In the genomic region with DNA sequence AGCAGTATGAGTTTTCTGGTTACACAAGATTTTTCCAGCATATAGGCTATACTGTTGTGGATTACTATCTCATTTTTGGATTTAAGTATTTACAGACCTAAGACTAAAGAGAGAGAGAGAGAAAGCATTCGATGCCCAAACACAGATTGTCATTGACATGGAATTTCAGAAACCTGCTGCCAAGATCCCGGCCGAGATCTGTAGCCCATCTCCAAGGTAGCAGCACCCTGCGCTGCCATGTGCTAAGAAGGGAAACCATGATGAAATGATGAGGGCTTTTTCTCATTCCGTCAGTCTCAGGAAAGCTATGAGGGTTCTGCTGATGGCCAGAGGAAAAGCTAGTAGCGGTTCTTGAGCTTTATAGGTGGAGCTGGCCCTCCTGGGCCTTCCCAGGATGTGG, we compare ENCODE assay signal across 24 cellular contexts.
DNase-seq lines count a peak whose midpoint lies in the region; ATAC-seq, FAIRE-seq and TF ChIP-seq lines count a peak whose summit lies in the region.
"Had no signal": no experiment of that assay in that cellular context is flagged by ENCODE, and none has a peak within 500 bp of the region (broad histone marks: within the 10 kb centered on the region; RNA-seq: fewer than 3 reads in every experiment).

No MANE protein-coding gene starts in this region.

- H3K4me1 Mint-ChIP-seq in T-helper 17 cell = no peaks in the 10 kb centered on the region
- no peaks in the 10 kb centered on the region for H3K4me1 Mint-ChIP-seq in HFFc6 (ENCODE audit: low read depth)
- H3K4me1 Mint-ChIP-seq: CD14-positive monocyte; CD4-positive, alpha-beta memory T cell; CD4-positive, CD25-positive, alpha-beta regulatory T cell; CD8-positive, alpha-beta memory T cell had no signal

- H3K27me3 ChIP-seq in H1 (replicated peaks in 1 of 4; ENCODE audit: control insufficient read depth in 3 of 4, extremely low read depth in 1 of 4, insufficient read depth in 3 of 4, low read length in 3 of 4) (no peaks in the 10 kb centered on the region), osteoblast (ENCODE audit: insufficient read depth, low read length) (no peaks in the 10 kb centered on the region)
- H3K27me3 ChIP-seq: BE2C had no signal

- peak; percentile 7 for FAIRE-seq in H1 (lab: Jason Lieb, UNC)
- FAIRE-seq: A204.1, G401.6, GM12891 had no signal

- H2BK12ac ChIP-seq in H1 (ENCODE audit: low read depth, low read length) = no peak overlapping the region

- peaks cover 0 to 3% of the 10 kb centered on the region in 2 experiments for H4K20me1 ChIP-seq in H1 (replicated peaks in 1 of 2; ENCODE audit: control insufficient read depth in 1 of 2, insufficient read depth in 2 of 2, low read length in 2 of 2)
- no peaks in the 10 kb centered on the region for H4K20me1 ChIP-seq in osteoblast (ENCODE audit: insufficient read depth, low read length)

- H2BK5ac ChIP-seq in H1 (ENCODE audit: low read depth, low read length) = no peak overlapping the region

- no peak overlapping the region for H3K18ac ChIP-seq in H1 (ENCODE audit: extremely low read depth, low read length)

- no peak overlapping the region for H2AFZ ChIP-seq in H1 (ENCODE audit: low read length)
- H2AFZ ChIP-seq in osteoblast (ENCODE audit: low read length) = no peak overlapping the region

- H3K4me3 Mint-ChIP-seq in T-helper 17 cell (no peak overlapping the region), HFFc6 (no peak overlapping the region)
- H3K4me3 Mint-ChIP-seq: CD14-positive monocyte; CD4-positive, alpha-beta memory T cell; CD4-positive, CD25-positive, alpha-beta regulatory T cell had no signal

- no peak overlapping the region for H3K23ac ChIP-seq in H1 (ENCODE audit: insufficient read length)

- intact Hi-C loops in posterior vena cava (cut with DNase I) = no loop called here

- H3K9me3 ChIP-seq in T-helper 17 cell (ENCODE audit: control insufficient read depth, low read length, poor library complexity, severe bottlenecking) (no peaks in the 10 kb centered on the region), H1 (ENCODE audit: insufficient read depth in 2 of 2, low read depth in 1 of 2, low read length in 1 of 2) (peaks cover 0 to 5% of the 10 kb centered on the region in 2 experiments; a peak in 3 of 4 replicates), osteoblast (ENCODE audit: low read depth, low read length) (no peaks in the 10 kb centered on the region)
- H3K9me3 ChIP-seq: BE2C, BLaER1 had no signal

- H3K36me3 Mint-ChIP-seq in T-helper 17 cell (ENCODE audit: low read depth) (peaks cover 5% of the 10 kb centered on the region), HFFc6 (ENCODE audit: low read depth) (peaks cover 12% of the 10 kb centered on the region)
- H3K36me3 Mint-ChIP-seq: CD14-positive monocyte; CD4-positive, alpha-beta memory T cell; CD4-positive, CD25-positive, alpha-beta regulatory T cell had no signal

- no peak overlapping the region for H3K56ac ChIP-seq in H1 (replicated peaks; ENCODE audit: insufficient read length, low read depth, low read length)

- WGBS in H1 (ENCODE audit: extremely low coverage in 1 of 2, insufficient coverage in 1 of 2, insufficient read length in 1 of 2, insufficient replicate concordance in 2 of 2, low coverage in 1 of 2, low lambda C conversion rate in 2 of 2, missing lambda C conversion rate in 1 of 2), 2 experiments = 97% methylated on average over 6 of the region's 6 CpGs; no CpG with 5 or more reads in 1 of the 2 experiments

- no peak overlapping the region for H2BK15ac ChIP-seq in H1 (ENCODE audit: low read length)

- no peak overlapping the region for H3K9ac ChIP-seq in H1 (replicated peaks in 1 of 4; ENCODE audit: extremely low read depth in 1 of 4, low read depth in 3 of 4, low read length in 3 of 4)
- H3K9ac ChIP-seq: BLaER1 had no signal

- POLR2A ChIA-PET in H1 (lab: Charles Lee; ENCODE audit: partially characterized antibody) = no interaction called here

- H3K4me2 ChIP-seq in H1 (ENCODE audit: insufficient read depth in 1 of 2, low read depth in 2 of 2, low read length in 2 of 2) = no peak overlapping the region
- no peak overlapping the region for H3K4me2 ChIP-seq in osteoblast (ENCODE audit: insufficient read depth, low read length)

- peaks cover 5% of the 10 kb centered on the region; the same call in 1 of the 2 replicates for H3K23me2 ChIP-seq in H1 (ENCODE audit: low read depth, low read length)

- no peak for TF ChIP-seq POLR2A in H1 (IDR thresholded peaks at IDR 0.05; ENCODE audit: control extremely low read depth in 1 of 2, low read depth in 2 of 2, low read length in 2 of 2)

- no peak overlapping the region for H3K4ac ChIP-seq in H1 (replicated peaks; ENCODE audit: insufficient read length, low read depth, low read length)

- H4K5ac ChIP-seq in H1 (ENCODE audit: insufficient read length, low read depth, low read length) = no peak overlapping the region

- H2BK120ac ChIP-seq in H1 (replicated peaks; ENCODE audit: low read depth, low read length) = no peak overlapping the region

- no peak overlapping the region for H3K14ac ChIP-seq in H1 (ENCODE audit: insufficient read length)

- H3K79me2 ChIP-seq in H1 (ENCODE audit: control insufficient read depth in 1 of 2, insufficient read depth in 2 of 2, low read length in 2 of 2) = no peaks in the 10 kb centered on the region
- no peaks in the 10 kb centered on the region for H3K79me2 ChIP-seq in osteoblast (ENCODE audit: insufficient read depth, low read length)

- H3K9me3 Mint-ChIP-seq in HFFc6 = peaks cover 5% of the 10 kb centered on the region; the same call in 1 of the 2 replicates
- H3K9me3 Mint-ChIP-seq: CD8-positive, alpha-beta memory T cell had no signal

- H3K27me3 Mint-ChIP-seq in T-helper 17 cell (peaks cover 27% of the 10 kb centered on the region), HFFc6 (ENCODE audit: insufficient read depth) (peaks cover 3% of the 10 kb centered on the region; the same call in 1 of the 2 replicates)

- no peak overlapping the region for H2AK5ac ChIP-seq in H1 (ENCODE audit: low read depth, low read length)

- no peak overlapping the region for H3K4me3 ChIP-seq in H1 (ENCODE audit: extremely low read depth in 1 of 4, insufficient read depth in 2 of 4, low read depth in 3 of 4, low read length in 4 of 4)
- H3K4me3 ChIP-seq in osteoblast (ENCODE audit: insufficient read depth, low read length) = no peak overlapping the region
- H3K4me3 ChIP-seq: BLaER1 had no signal

- H3K36me3 ChIP-seq in H1 (ENCODE audit: control insufficient read depth in 2 of 4, insufficient read depth in 4 of 4, low read length in 3 of 4) (0 out of 8 replicates have a peak, but pooled peaks cover 0 to 2% (median 0%) of the 10 kb centered on the region in 4 experiments), osteoblast (ENCODE audit: insufficient read depth, low read length) (no peaks in the 10 kb centered on the region)
- H3K36me3 ChIP-seq: BE2C, BLaER1 had no signal

- no peak overlapping the region for H4K8ac ChIP-seq in H1 (ENCODE audit: extremely low read depth, insufficient read depth, low read length)

- H3K4me1 ChIP-seq in H1 (replicated peaks in 1 of 4; ENCODE audit: control insufficient read depth in 3 of 4, insufficient read depth in 4 of 4, low read length in 3 of 4) (0 out of 7 replicates have a peak, but pooled peaks cover 0 to under 1% (median 0%) of the 10 kb centered on the region in 4 experiments), osteoblast (ENCODE audit: insufficient read depth, low read length) (no peaks in the 10 kb centered on the region)

- TF ChIP-seq RAD21 in H1 (IDR thresholded peaks at IDR 0.05 in 1 of 2, conservative IDR thresholded peaks at IDR 0.05 in 1 of 2; ENCODE audit: low read depth in 2 of 2, low read length in 2 of 2) = no peak

- H3K27ac Mint-ChIP-seq in T-helper 17 cell (peak overlapping the region; percentile 4), HFFc6 (no peak overlapping the region)
- H3K27ac Mint-ChIP-seq: CD14-positive monocyte; CD4-positive, alpha-beta memory T cell; CD4-positive, CD25-positive, alpha-beta regulatory T cell; CD8-positive, alpha-beta memory T cell had no signal

- H3K79me1 ChIP-seq in H1 (ENCODE audit: low read depth, low read length) = no peaks in the 10 kb centered on the region

- H3K27ac ChIP-seq in H1 (ENCODE audit: low read depth, low read length) (no peak overlapping the region), osteoblast (ENCODE audit: low read depth, low read length) (no peak overlapping the region)
- H3K27ac ChIP-seq: BLaER1 had no signal

- H4K91ac ChIP-seq in H1 (replicated peaks; ENCODE audit: insufficient read length, low read length) = no peak overlapping the region

- TF ChIP-seq EP300 in H1 (IDR thresholded peaks at IDR 0.05; ENCODE audit: borderline replicate concordance in 1 of 2, low read depth in 2 of 2, low read length in 2 of 2) = no peak

- H2BK20ac ChIP-seq in H1 (ENCODE audit: low read length) = no peak overlapping the region

- DNase-seq in T-helper 17 cell (no peak), H1 (ENCODE audit: low read depth in 1 of 2, low spot score in 2 of 2) (no peak), mesenteric fat pad (ENCODE audit: low spot score) (peak; percentile 41), posterior vena cava (ENCODE audit: low spot score) (peak; percentile 5), HFFc6 (no peak), iPS-NIHi7 (ENCODE audit: extremely low spot score) (no peak), osteoblast (ENCODE audit: insufficient read length, low spot score, missing footprints) (no peak)
- DNase-seq: 8988T; ACHN; BE2C; C1 segment of cervical spinal cord; CD4-positive, alpha-beta memory T cell; CD4-positive, CD25-positive, alpha-beta regulatory T cell; CD8-positive, alpha-beta memory T cell; COR-L47; DMS 273 treated with DMSO at 0.1 percent for 48 hours; DMS79 treated with DMSO at 0.1 percent for 48 hours; GF-D8 had no signal

- TF ChIP-seq CTCF in H1 (IDR thresholded peaks at IDR 0.05; ENCODE audit: control extremely low read depth in 1 of 3, insufficient read depth in 1 of 3, low read depth in 1 of 3, low read length in 3 of 3) (no peak), HFFc6 (IDR thresholded peaks at IDR 0.05) (no peak), osteoblast (IDR thresholded peaks at IDR 0.05; ENCODE audit: extremely low read depth, low read depth, low read length) (no peak)

- CTCF ChIA-PET in H1 (lab: Charles Lee; ENCODE audit: partially characterized antibody) = interaction anchor here (0.7 to 2.0 kb wide), 7 partner anchors 8 to 241 kb away, joined by 3 to 5 read pairs (median 3); no protein-coding TSS in a partner anchor

- ATAC-seq in T-helper 17 cell = no peak
- ATAC-seq in GM18517 (IDR thresholded peaks at IDR 0.05; ENCODE audit: unreplicated experiment) = no peak

TF ChIP-seq in H1, 55 proteins besides CTCF, POLR2A, EP300 and RAD21 (continues in another document):
- no peak for TF ChIP-seq NANOG (IDR thresholded peaks at IDR 0.05; ENCODE audit: insufficient read depth, low read depth, low read length, poor library complexity, severe bottlenecking)
- TF ChIP-seq SP1 (IDR thresholded peaks at IDR 0.05; ENCODE audit: low read depth, low read length) = no peak
- no peak for TF ChIP-seq ATF3 (IDR thresholded peaks at IDR 0.05; ENCODE audit: insufficient read depth, low read depth, low read length)
- no peak for TF ChIP-seq PHF8 (conservative IDR thresholded peaks at IDR 0.05; ENCODE audit: low read depth, low read length)

Comparison
In these comparisons a context has a peak if more than half of its experiments do, and no peak if none do; other contexts are left out.
1. DNase-seq: peak in mesenteric fat pad (single experiment) and posterior vena cava (single experiment); none in T-helper 17 cell (0 of 3), H1 (0 of 2), HFFc6 (single experiment), iPS-NIHi7 (single experiment) and osteoblast (single experiment).